ENCODE assay signal across 19 cellular contexts in the genomic region with DNA sequence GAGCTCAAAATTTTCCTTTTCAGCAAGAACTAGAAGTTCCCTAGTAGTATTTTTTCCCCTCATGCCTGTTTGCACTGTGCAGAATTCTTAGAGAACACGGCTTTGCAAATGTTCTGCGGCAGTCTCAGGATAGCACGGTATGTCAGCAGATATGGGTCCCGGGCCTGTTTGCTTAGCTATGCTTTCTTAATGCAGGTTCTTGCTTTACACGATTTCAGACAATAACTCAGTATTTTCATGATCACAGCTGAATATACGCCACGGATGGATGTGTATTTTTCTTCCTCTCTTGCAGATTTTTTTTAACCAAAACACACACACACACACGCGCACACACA.
DNase-seq lines count a peak whose midpoint lies in the region; ATAC-seq, FAIRE-seq and TF ChIP-seq lines count a peak whose summit lies in the region.
"Had no signal": no experiment of that assay in that cellular context is flagged by ENCODE, and none has a peak within 500 bp of the region (broad histone marks: within the 10 kb centered on the region; RNA-seq: fewer than 3 reads in every experiment).

No MANE protein-coding gene starts in this region.

- no peaks in the 10 kb centered on the region for H3K9me3 Mint-ChIP-seq in HFFc6
- H3K9me3 Mint-ChIP-seq: activated CD4-positive, alpha-beta T cell treated with anti-CD3 and anti-CD28 coated beads, Interleukin-2, amount 10 ng/mL, durations not matched to agents 7 days and 5 days; activated T-helper 17 cell treated with anti-CD3 and anti-CD28 coated beads, Interleukin-2, amount 50 U/mL, for 72 hours; natural killer cell had no signal

- POLR2A ChIA-PET in K562 (lab: Yijun Ruan, JAX), result interaction anchor here (0.6 to 1.0 kb wide), 3 partner anchors 10 to 316 kb away, joined by 3 to 4 read pairs (median 3); no protein-coding TSS in a partner anchor

- ATAC-seq in K562, result peak; percentile 18; the same call in 2 of the 3 replicates
- ATAC-seq: activated T-helper 17 cell treated with anti-CD3 and anti-CD28 coated beads, Interleukin-2, amount 50 U/mL, for 72 hours had no signal

- H2BK5ac ChIP-seq in mesenchymal stem cell (ENCODE audit: low read depth, low read length, poor library complexity, severe bottlenecking), result no peak overlapping the region

- no peaks in the 10 kb centered on the region for H3K9me1 ChIP-seq in K562 (ENCODE audit: control insufficient read depth, insufficient read depth, low read length)

- H2AK5ac ChIP-seq in mesenchymal stem cell (ENCODE audit: low read length, severe bottlenecking), result no peak overlapping the region

- no peak overlapping the region for H4K8ac ChIP-seq in mesenchymal stem cell (ENCODE audit: low read length)

- no TSS peak for BruUV-seq in K562 (replicated peaks; lab: Mats Ljungman, UMichigan)

- no peak for FAIRE-seq in K562 (lab: Jason Lieb, UNC)
- FAIRE-seq: bronchial epithelial cell, HTR-8/SVneo had no signal

- H4K91ac ChIP-seq in mesenchymal stem cell (ENCODE audit: low read length), result no peak overlapping the region

- TF ChIP-seq POLR2A in K562 (conservative IDR thresholded peaks at IDR 0.05) (no peak), transverse colon (IDR thresholded peaks at IDR 0.05) (no peak), testis (IDR thresholded peaks at IDR 0.05) (no peak)

- H3K27ac Mint-ChIP-seq in HFFc6, result peak overlapping the region; percentile 87
- H3K27ac Mint-ChIP-seq: activated CD4-positive, alpha-beta T cell treated with anti-CD3 and anti-CD28 coated beads, Interleukin-2, amount 10 ng/mL, durations not matched to agents 7 days and 5 days; activated T-helper 17 cell treated with anti-CD3 and anti-CD28 coated beads, Interleukin-2, amount 50 U/mL, for 72 hours; natural killer cell had no signal

- CTCF ChIA-PET in K562 (lab: Yijun Ruan, JAX; ENCODE audit: low intra/inter-chr PET ratio), result no interaction called here

- H3K4me1 ChIP-seq in K562 (replicated peaks in 1 of 2; ENCODE audit: control insufficient read depth in 2 of 2, insufficient read depth in 2 of 2, low read length in 2 of 2) (peaks cover 0 to 8% of the 10 kb centered on the region in 2 experiments; a peak in 2 of 5 replicates), mesenchymal stem cell (ENCODE audit: control insufficient read depth, insufficient read depth, low read depth, low read length) (peaks cover 10% of the 10 kb centered on the region), transverse colon (peaks cover 0 to 16% (median 4%) of the 10 kb centered on the region in 4 donors), testis (no peaks in the 10 kb centered on the region)
- H3K4me1 ChIP-seq: BE2C had no signal

- peaks cover 37% of the 10 kb centered on the region for H3K4me1 Mint-ChIP-seq in HFFc6 (ENCODE audit: low read depth)
- H3K4me1 Mint-ChIP-seq: activated CD4-positive, alpha-beta T cell treated with anti-CD3 and anti-CD28 coated beads, Interleukin-2, amount 10 ng/mL, durations not matched to agents 7 days and 5 days; activated T-helper 17 cell treated with anti-CD3 and anti-CD28 coated beads, Interleukin-2, amount 50 U/mL, for 72 hours; natural killer cell had no signal

- H2BK12ac ChIP-seq in mesenchymal stem cell (ENCODE audit: low read length in 2 of 2), result no peak overlapping the region

- TF ChIP-seq CTCF in HFFc6 (IDR thresholded peaks at IDR 0.05), result no peak
- no peak for TF ChIP-seq CTCF in K562 (IDR thresholded peaks at IDR 0.05 in 2 of 3, conservative IDR thresholded peaks at IDR 0.05 in 1 of 3; ENCODE audit: insufficient read depth in 2 of 3, low read depth in 1 of 3, low read length in 3 of 3)
- no peak for TF ChIP-seq CTCF in transverse colon (IDR thresholded peaks at IDR 0.05)
- no peak for TF ChIP-seq CTCF in testis (IDR thresholded peaks at IDR 0.05)

- H3K4me2 ChIP-seq in K562 (ENCODE audit: insufficient read depth, low read length) (0 out of 2 replicates have a peak overlapping the region, but pooled peaks have one; percentile 70), mesenchymal stem cell (ENCODE audit: low read length, poor library complexity, severe bottlenecking) (peak overlapping the region; percentile 68)

- peak; percentile 7 for DNase-seq in HFFc6
- no peak for DNase-seq in K562 (ENCODE audit: extremely low read depth in 1 of 4, low spot score in 3 of 4)
- DNase-seq in mesenchymal stem cell, result no peak
- no peak for DNase-seq in transverse colon
- DNase-seq in NCI-H1436 treated with DMSO at 0.1 percent for 48 hours (lab: John Stamatoyannopoulos, UW), result no peak
- no peak for DNase-seq in testis
- no peak for DNase-seq in NCI-H526 treated with DMSO at 0.1 percent for 48 hours (lab: John Stamatoyannopoulos, UW)
- DNase-seq in NOMO-1 treated with DMSO at 0.1 percent for 48 hours (lab: John Stamatoyannopoulos, UW; ENCODE audit: unreplicated experiment), result no peak
- DNase-seq: activated CD4-positive, alpha-beta T cell treated with anti-CD3 and anti-CD28 coated beads, Interleukin-2, amount 10 ng/mL, durations not matched to agents 7 days and 5 days; BE2C; COR-L47; natural killer cell; NCI-H1105; NCI-H510A treated with DMSO at 0.1 percent for 48 hours; stimulated activated CD4-positive, alpha-beta T cell treated with anti-CD3 and anti-CD28 coated beads, Interleukin-2, amount 100 ng/mL, for 48 hours; stimulated activated naive CD4-positive, alpha-beta T cell treated with Interleukin-2 at 50 U/mL for 16 hours had no signal

- no peak overlapping the region for H3K18ac ChIP-seq in mesenchymal stem cell (ENCODE audit: low read depth in 1 of 2, low read length in 2 of 2)

- intact Hi-C loops in K562 (cut with micrococcal nuclease), result no loop called here
- intact Hi-C loops in transverse colon (cut with DNase I; ENCODE audit: low total_unique reads), result no loop called here
- intact Hi-C loops in testis (cut with DNase I; ENCODE audit: low total_unique reads), result no loop called here

- TF ChIP-seq EP300 in K562 (IDR thresholded peaks at IDR 0.05; ENCODE audit: low read length) (no peak), transverse colon (IDR thresholded peaks at IDR 0.05; ENCODE audit: low read depth) (no peak)

- no peak overlapping the region for H3K23ac ChIP-seq in mesenchymal stem cell (ENCODE audit: low read length in 2 of 2)

- no peak overlapping the region for H3K4me3 ChIP-seq in K562
- H3K4me3 ChIP-seq in mesenchymal stem cell (ENCODE audit: insufficient read depth in 1 of 2, low read depth in 1 of 2, low read length in 2 of 2), result peak overlapping the region in 1 of 2 experiments; percentile 1
- peak overlapping the region in 1 of 4 donors; percentile 37 for H3K4me3 ChIP-seq in transverse colon
- no peak overlapping the region for H3K4me3 ChIP-seq in testis

- H3K27me3 Mint-ChIP-seq in HFFc6 (ENCODE audit: insufficient read depth), result peaks cover 2% of the 10 kb centered on the region; the same call in 1 of the 2 replicates

- H3K79me1 ChIP-seq in mesenchymal stem cell (replicated peaks; ENCODE audit: low read length, poor library complexity, severe bottlenecking), result peaks cover 8% of the 10 kb centered on the region

- H3K27me3 ChIP-seq in K562 (ENCODE audit: control insufficient read depth in 2 of 2, insufficient read depth in 2 of 2, low read length in 2 of 2) (peaks cover 3 to 9% of the 10 kb centered on the region in 2 experiments; a peak in 2 of 5 replicates), mesenchymal stem cell (ENCODE audit: control insufficient read depth in 1 of 2, insufficient read depth in 1 of 2, low read length in 2 of 2) (no peaks in the 10 kb centered on the region), transverse colon (no peaks in the 10 kb centered on the region), testis (no peaks in the 10 kb centered on the region)

- H3K79me2 ChIP-seq in K562 (ENCODE audit: control insufficient read depth, insufficient read depth, low read length), result no peaks in the 10 kb centered on the region

- TF ChIP-seq RAD21 in K562 (CRISPR knock-in tag; conservative IDR thresholded peaks at IDR 0.05 in 1 of 2, IDR thresholded peaks at IDR 0.05 in 1 of 2), result no peak

- peak overlapping the region; percentile 77; the same call in 1 of the 2 replicates for H2AFZ ChIP-seq in K562 (ENCODE audit: low read depth, low read length)
- H2AFZ ChIP-seq in mesenchymal stem cell (ENCODE audit: low read depth, low read length), result no peak overlapping the region

- H4K20me1 ChIP-seq in K562 (replicated peaks; ENCODE audit: control insufficient read depth, insufficient read depth, low read length), result no peaks in the 10 kb centered on the region

- no peak overlapping the region for H2BK120ac ChIP-seq in mesenchymal stem cell (ENCODE audit: low read depth, low read length)

- no peak overlapping the region for H2BK15ac ChIP-seq in mesenchymal stem cell (ENCODE audit: low read depth, poor library complexity, severe bottlenecking)

- H3K9me3 ChIP-seq in K562 (replicated peaks; ENCODE audit: control insufficient read depth, insufficient read depth, low read depth, low read length) (no peaks in the 10 kb centered on the region), mesenchymal stem cell (ENCODE audit: control insufficient read depth, low read length) (no peaks in the 10 kb centered on the region), transverse colon (no peaks in the 10 kb centered on the region), testis (no peaks in the 10 kb centered on the region)
- H3K9me3 ChIP-seq: BE2C had no signal

- H3K36me3 ChIP-seq in K562 (ENCODE audit: control insufficient read depth, insufficient read depth, low read length) (no peaks in the 10 kb centered on the region), mesenchymal stem cell (ENCODE audit: control insufficient read depth in 1 of 2, insufficient read depth in 2 of 2, low read depth in 1 of 2, low read length in 2 of 2) (no peaks in the 10 kb centered on the region), transverse colon (no peaks in the 10 kb centered on the region), testis (ENCODE audit: low read depth, missing control alignments) (no peaks in the 10 kb centered on the region)
- H3K36me3 ChIP-seq: BE2C had no signal

- H3K4ac ChIP-seq in mesenchymal stem cell (ENCODE audit: low read depth in 1 of 2, low read length in 2 of 2), result no peak overlapping the region

- peak overlapping the region; percentile 87 for H3K4me3 Mint-ChIP-seq in HFFc6
- H3K4me3 Mint-ChIP-seq: activated CD4-positive, alpha-beta T cell treated with anti-CD3 and anti-CD28 coated beads, Interleukin-2, amount 10 ng/mL, durations not matched to agents 7 days and 5 days; activated T-helper 17 cell treated with anti-CD3 and anti-CD28 coated beads, Interleukin-2, amount 50 U/mL, for 72 hours; natural killer cell had no signal

- H3K9ac ChIP-seq in K562 (ENCODE audit: insufficient read depth in 1 of 2, low read depth in 2 of 2, low read length in 2 of 2), result no peak overlapping the region; a peak in 1 of 4 replicates
- H3K9ac ChIP-seq in mesenchymal stem cell (ENCODE audit: low read length), result peak overlapping the region; percentile 1

- in situ Hi-C loops in K562 (cut with MboI), result loop anchor here (25.0 kb wide), 1 partner anchor 312 kb away; a partner anchor contains a TSS
- in situ Hi-C loops in transverse colon (cut with MboI; ENCODE audit: low pct_ligation_motif_present in 1 of 4, low pct_unique_long_range_greater_than_20kb in 1 of 4, low sequenced_read_pairs in 3 of 4), result loop anchor here in 2 of 4 donors (10.0 to 25.0 kb wide), 3 partner anchors 287 to 463 kb away; a partner anchor contains a TSS

- H3K14ac ChIP-seq in mesenchymal stem cell (ENCODE audit: low read length in 2 of 2), result no peak overlapping the region

- 22% methylated on average over 9 of the region's 9 CpGs for WGBS in K562 (ENCODE audit: insufficient coverage, low coverage, missing lambda C conversion rate)
- whole genome bisulfite sequencing in mesenchymal stem cell, result 88% methylated on average over 7 of the region's 9 CpGs
- WGBS in transverse colon (ENCODE audit: low coverage in 1 of 2), 2 donors, result 64 to 70% methylated on average over 8 to 9 of the region's 9 CpGs
- 56 to 59% methylated on average over 9 of the region's 9 CpGs for WGBS in testis, 2 donors

- no peak overlapping the region for H3K27ac ChIP-seq in K562 (ENCODE audit: extremely low read depth, low read depth, low read length)
- H3K27ac ChIP-seq in mesenchymal stem cell (ENCODE audit: low read length, poor library complexity, severe bottlenecking), result peak overlapping the region; percentile 58
- peak overlapping the region in 3 of 4 donors; percentile 33 to 56 (median 46) for H3K27ac ChIP-seq in transverse colon
- no peak overlapping the region for H3K27ac ChIP-seq in testis

- peaks cover 8% of the 10 kb centered on the region; the same call in 1 of the 2 replicates for H3K36me3 Mint-ChIP-seq in HFFc6 (ENCODE audit: low read depth)
- H3K36me3 Mint-ChIP-seq: natural killer cell had no signal

Comparison
In these comparisons a context has a peak if more than half of its experiments do, and no peak if none do; other contexts are left out.
1. H3K27ac ChIP-seq: peak in mesenchymal stem cell (single experiment) and transverse colon (3 of 4); none in K562 (single experiment) and testis (0 of 2).